In genomic region chr3:56672-57071, GRCh38 we compare ENCODE assay signal across 27 cellular contexts.
"Had no signal": no experiment of that assay in that cellular context is flagged by ENCODE, and none has a peak within 500 bp of the region (broad histone marks: within the 10 kb centered on the region; RNA-seq: fewer than 3 reads in every experiment).

No MANE protein-coding gene starts in this region.

- H3K4me1 ChIP-seq: colonic mucosa, esophagus squamous epithelium, left ventricle myocardium inferior, lower lobe of right lung had no signal

- H3K4me2 ChIP-seq: hepatocyte had no signal

- DNase-seq: colonic mucosa; cortex of kidney; effector CD8-positive, alpha-beta T cell; effector memory CD8-positive, alpha-beta T cell; endodermal cell; erythroblast; esophagus squamous epithelium; foreskin fibroblast; glutamatergic neuron; head of caudate nucleus; hypothalamus; immature natural killer cell; islet precursor cell; kidney; kidney glomerular epithelial cell; left colon; left ventricle myocardium inferior; lower lobe of right lung; mesenchymal stem cell; mucosa of descending colon; naive B cell had no signal

- H3K79me2 ChIP-seq: hepatocyte had no signal

- H3K36me3 ChIP-seq: colonic mucosa, esophagus squamous epithelium, left ventricle myocardium inferior, lower lobe of right lung had no signal

- H3K4me3 ChIP-seq: colonic mucosa, esophagus squamous epithelium, hepatocyte, left ventricle myocardium inferior, lower lobe of right lung, mucosa of descending colon had no signal

- H3K9me3 Mint-ChIP-seq: dendritic cell treated with granulocyte-macrophage colony-stimulating factor and Interleukin-4, amounts not matched to agents 40 ng/mL and 50 ng/mL, for 4 days; endodermal cell had no signal

- ATAC-seq: effector memory CD8-positive, alpha-beta T cell; esophagus mucosa; left colon; left lobe of liver; lower lobe of right lung; mucosa of descending colon had no signal

- H3K9me3 ChIP-seq: colonic mucosa, lower lobe of right lung, mucosa of descending colon had no signal

- H3K27me3 ChIP-seq: colonic mucosa, esophagus squamous epithelium, hepatocyte had no signal

- H3K27me3 Mint-ChIP-seq: dendritic cell treated with granulocyte-macrophage colony-stimulating factor and Interleukin-4, amounts not matched to agents 40 ng/mL and 50 ng/mL, for 4 days had no signal

- H3K4me1 Mint-ChIP-seq: endodermal cell, immature natural killer cell, mesothelial cell of epicardium, naive B cell had no signal

- H2AFZ ChIP-seq: hepatocyte had no signal

- H3K36me3 Mint-ChIP-seq: immature natural killer cell, mesothelial cell of epicardium had no signal

- H3K27ac Mint-ChIP-seq: dendritic cell treated with granulocyte-macrophage colony-stimulating factor and Interleukin-4, amounts not matched to agents 40 ng/mL and 50 ng/mL, for 4 days; effector memory CD8-positive, alpha-beta T cell; endodermal cell; immature natural killer cell; mesothelial cell of epicardium; naive B cell had no signal

- H3K27ac ChIP-seq: colonic mucosa, epithelial cell of prostate, esophagus squamous epithelium, hepatocyte, left ventricle myocardium inferior, lower lobe of right lung had no signal

- H3K4me3 Mint-ChIP-seq: dendritic cell treated with granulocyte-macrophage colony-stimulating factor and Interleukin-4, amounts not matched to agents 40 ng/mL and 50 ng/mL, for 4 days; effector memory CD8-positive, alpha-beta T cell; endodermal cell; immature natural killer cell; mesothelial cell of epicardium; naive B cell had no signal
